Comparison of ENCODE assay signal across 9 cellular contexts in the genomic region with DNA sequence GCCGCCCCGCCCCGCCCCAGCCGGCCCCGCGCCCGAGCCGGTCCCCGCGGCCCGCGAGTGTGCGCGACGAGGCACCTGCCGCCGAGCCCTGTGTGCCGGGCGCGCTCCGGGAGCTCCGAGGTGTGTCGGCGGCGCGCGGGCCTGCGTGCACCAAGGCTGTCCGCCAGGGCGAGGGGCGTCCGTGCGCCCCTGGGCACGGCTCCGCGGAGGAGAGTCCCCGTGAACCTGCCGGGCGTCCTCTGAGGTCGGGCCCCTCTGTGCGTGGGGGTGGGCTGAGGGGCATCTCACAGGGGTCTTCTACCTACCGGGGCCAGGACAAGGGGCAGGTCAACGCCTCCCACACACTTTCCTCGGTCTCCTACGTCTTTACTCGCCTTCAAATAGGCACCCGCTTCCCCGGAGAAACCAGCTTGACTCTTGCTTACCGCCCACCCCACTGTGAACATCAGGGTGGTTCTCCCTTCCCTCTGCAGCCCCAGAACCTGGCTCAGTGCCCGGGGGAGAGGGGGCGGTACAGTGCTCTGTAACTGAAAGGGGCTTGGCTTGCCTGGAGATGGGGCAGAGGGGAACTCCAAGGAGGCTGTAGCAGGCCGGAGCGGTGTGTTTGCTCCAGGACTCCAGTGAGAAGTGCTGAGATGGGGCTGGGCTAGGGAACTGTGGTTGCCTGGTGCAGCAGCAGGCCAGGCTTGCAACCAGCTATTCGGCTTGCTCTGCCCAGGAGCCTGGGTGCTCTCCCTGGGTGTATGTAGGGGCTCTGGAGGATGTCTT.
A peak's percentile ranks its signal among the peaks of the same experiment; 100 is the strongest.
DNase-seq lines count a peak whose midpoint lies in the region; ATAC-seq and FAIRE-seq lines count a peak whose summit lies in the region.
"Had no signal": no experiment of that assay in that cellular context is flagged by ENCODE, and none has a peak within 500 bp of the region (broad histone marks: within the 10 kb centered on the region; RNA-seq: fewer than 3 reads in every experiment).

A gene (minus strand): TSS at position 94 of the 768 bp plus-strand sequence. CDS start 175 bp downstream, outside the sequence.

- no peak for ATAC-seq in HG02840 (IDR thresholded peaks at IDR 0.05; ENCODE audit: low FRiP score, unreplicated experiment)

- DNase-seq in NCI-H2107 treated with DMSO at 0.1 percent for 48 hours (lab: John Stamatoyannopoulos, UW; ENCODE audit: unreplicated experiment) = peak; percentile 37
- DNase-seq in NCI-H2107 (lab: John Stamatoyannopoulos, UW) = no peak
- peak; percentile 65 for DNase-seq in HTR-8/SVneo (ENCODE audit: insufficient read length, low spot score)
- DNase-seq in RKO (ENCODE audit: low spot score) = peak; percentile 80
- peak; percentile 49 for DNase-seq in activated effector memory CD4-positive, alpha-beta T cell treated with Interleukin-2 at 50 U/mL for 16 hours
- peak; percentile 81 for DNase-seq in glomerular visceral epithelial cell (ENCODE audit: extremely low spot score)
- DNase-seq in putamen (ENCODE audit: low spot score) = peak; percentile 80

- FAIRE-seq in HTR-8/SVneo (lab: Jason Lieb, UNC) = peak; percentile 60
- FAIRE-seq: G401.6 had no signal
